25 cellular contexts compared by ENCODE assay signal in genomic region chr13:83223546-83223945, GRCh38.
"Had no signal": no experiment of that assay in that cellular context is flagged by ENCODE, and none has a peak within 500 bp of the region (broad histone marks: within the 10 kb centered on the region; RNA-seq: fewer than 3 reads in every experiment).

No MANE protein-coding gene starts in this region.

- H3K27me3 Mint-ChIP-seq: IgD-negative memory B cell had no signal

- H3K27ac ChIP-seq: KMS-11, SJSA1, SK-N-MC had no signal

- H3K4me3 ChIP-seq: K562, SJSA1, SK-N-MC had no signal

- H3K36me3 Mint-ChIP-seq: IgD-negative memory B cell had no signal

- H3K4me1 ChIP-seq: SJSA1 had no signal

- H3K4me3 Mint-ChIP-seq: IgD-negative memory B cell had no signal

- ATAC-seq: HepG2, K562 had no signal

- H3K27ac Mint-ChIP-seq: IgD-negative memory B cell had no signal

- DNase-seq: Kasumi-1, MV-4-11, NCI-H1048, NCI-H1105, NCI-H1417, NCI-H1436 treated with DMSO at 0.1 percent for 48 hours, NCI-H1694, NCI-H187 treated with DMSO at 0.1 percent for 48 hours, NCI-H2029 treated with DMSO at 0.1 percent for 48 hours, NCI-H2171 treated with DMSO at 0.1 percent for 48 hours, NCI-H345, NCI-H446 treated with DMSO at 0.1 percent for 48 hours, NCI-H510A treated with DMSO at 0.1 percent for 48 hours, NCI-H526 treated with DMSO at 0.1 percent for 48 hours, NCI-H748 treated with DMSO at 0.1 percent for 48 hours, Right ventricle myocardium superior, RPMI8226, SIG-M5, SW 1271 had no signal

- H3K4me1 Mint-ChIP-seq: IgD-negative memory B cell had no signal

- H3K9ac ChIP-seq: KMS-11 had no signal

- H3K36me3 ChIP-seq: SJSA1 had no signal

- H3K27me3 ChIP-seq: SJSA1 had no signal
